In genomic region chr3:16897254-16897926, GRCh38 we compare ENCODE assay signal across 8 cellular contexts. TPM values are rescaled to one million over a fixed set of nuclear protein-coding genes. Genes with fewer than 3 reads are reported as not detected.
A peak's percentile ranks its signal among the peaks of the same experiment; 100 is the strongest.
DNase-seq lines count a peak whose midpoint lies in the region; ATAC-seq and TF ChIP-seq lines count a peak whose summit lies in the region.

No MANE protein-coding gene starts in this region.

- no peaks in the 10 kb centered on the region for H3K27me3 Mint-ChIP-seq in activated CD8-positive, alpha-beta T cell treated with anti-CD3 and anti-CD28 coated beads for 36 hours
- peaks cover 4% of the 10 kb centered on the region for H3K27me3 Mint-ChIP-seq in nephron (ENCODE audit: low read depth)

- H3K36me3 Mint-ChIP-seq in activated CD8-positive, alpha-beta T cell treated with anti-CD3 and anti-CD28 coated beads for 36 hours (ENCODE audit: low read depth), result peaks cover 10% of the 10 kb centered on the region
- H3K36me3 Mint-ChIP-seq in nephron (ENCODE audit: low read depth), result no peaks in the 10 kb centered on the region

- H3K4me3 ChIP-seq in coronary artery (no peak overlapping the region), esophagus squamous epithelium (no peak overlapping the region)

- H3K27ac Mint-ChIP-seq in activated CD8-positive, alpha-beta T cell treated with anti-CD3 and anti-CD28 coated beads for 36 hours, result peak overlapping the region; percentile 86
- peak overlapping the region; percentile 51 to 61 (median 53) for H3K27ac Mint-ChIP-seq in nephron

- intact Hi-C loops in activated CD8-positive, alpha-beta T cell treated with anti-CD3 and anti-CD28 coated beads for 36 hours (cut with micrococcal nuclease), result no loop called here
- intact Hi-C loops in esophagus squamous epithelium (cut with DNase I), result no loop called here

- WGBS in esophagus squamous epithelium, 2 donors, result 63 to 65% methylated on average over 11 of the region's 11 CpGs

- H3K27me3 ChIP-seq in esophagus squamous epithelium, result no peaks in the 10 kb centered on the region

- peak overlapping the region; percentile 63 for H3K4me3 Mint-ChIP-seq in activated CD8-positive, alpha-beta T cell treated with anti-CD3 and anti-CD28 coated beads for 36 hours
- peak overlapping the region in 2 of 3 experiments; percentile 5 to 45 for H3K4me3 Mint-ChIP-seq in nephron

- POLR2A ChIA-PET in activated CD8-positive, alpha-beta T cell treated with anti-CD3 and anti-CD28 coated beads for 36 hours (lab: Charles Lee), result interaction anchor here (0.9 kb wide), 1 partner anchor 20 kb away, joined by 5 read pairs; no protein-coding TSS in a partner anchor

- TF ChIP-seq POLR2A in esophagus squamous epithelium (IDR thresholded peaks at IDR 0.05), result no peak

- CTCF ChIA-PET in activated CD8-positive, alpha-beta T cell treated with anti-CD3 and anti-CD28 coated beads for 36 hours (lab: Charles Lee), result interaction anchor here (1.0 to 1.4 kb wide), 3 partner anchors 10 to 13 kb away, joined by 3 to 7 read pairs (median 4); no protein-coding TSS in a partner anchor

- DNase-seq in COLO668 (lab: John Stamatoyannopoulos, UW; ENCODE audit: unreplicated experiment) (peak; percentile 48), T-helper 9 cell (no peak), coronary artery (ENCODE audit: low spot score) (no peak), esophagus squamous epithelium (lab: John Stamatoyannopoulos, UW) (no peak)
- DNase-seq in activated CD8-positive, alpha-beta T cell treated with anti-CD3 and anti-CD28 coated beads for 36 hours, result peak; percentile 86

- no peaks in the 10 kb centered on the region for H3K4me1 ChIP-seq in esophagus squamous epithelium

- H3K4me1 Mint-ChIP-seq in activated CD8-positive, alpha-beta T cell treated with anti-CD3 and anti-CD28 coated beads for 36 hours (ENCODE audit: low read depth), result peaks cover 85% of the 10 kb centered on the region
- H3K4me1 Mint-ChIP-seq in nephron, result peaks cover 30% of the 10 kb centered on the region

- ATAC-seq in GM19025 (IDR thresholded peaks at IDR 0.05; ENCODE audit: low read depth, unreplicated experiment) (peak; percentile 64), HG03196 (IDR thresholded peaks at IDR 0.05; ENCODE audit: unreplicated experiment) (peak; percentile 53)
- peak; percentile 85 for ATAC-seq in activated CD8-positive, alpha-beta T cell treated with anti-CD3 and anti-CD28 coated beads for 36 hours

- H3K27ac ChIP-seq in coronary artery, result no peak overlapping the region
- H3K27ac ChIP-seq in esophagus squamous epithelium, result no peak overlapping the region

- no peaks in the 10 kb centered on the region for H3K9me3 ChIP-seq in esophagus squamous epithelium

- H3K9me3 Mint-ChIP-seq in activated CD8-positive, alpha-beta T cell treated with anti-CD3 and anti-CD28 coated beads for 36 hours, result peaks cover 2% of the 10 kb centered on the region
- no peaks in the 10 kb centered on the region for H3K9me3 Mint-ChIP-seq in nephron

- TF ChIP-seq CTCF in activated CD8-positive, alpha-beta T cell treated with anti-CD3 and anti-CD28 coated beads for 36 hours (IDR thresholded peaks at IDR 0.05), result no peak
- TF ChIP-seq CTCF in nephron (IDR thresholded peaks at IDR 0.05; ENCODE audit: unreplicated experiment in 3 of 3) (no peak), coronary artery (IDR thresholded peaks at IDR 0.05) (no peak), esophagus squamous epithelium (IDR thresholded peaks at IDR 0.05) (no peak)

- no peaks in the 10 kb centered on the region for H3K36me3 ChIP-seq in esophagus squamous epithelium

RNA-seq across cellular contexts. Expression of gene PLCL2, which starts 12.6 kb away (rescaled TPM):
- total RNA-seq in activated CD8-positive, alpha-beta T cell treated with anti-CD3 and anti-CD28 coated beads for 36 hours, result 10 to 100 TPM; 19.4 to 19.7 TPM
- 1 to 10 TPM in 3 of 4 donors, under 1 TPM in 1; 0.95 to 4.8 (median 2.2) TPM for total RNA-seq in esophagus squamous epithelium

Comparison
In these comparisons a context has a peak if more than half of its experiments do, and no peak if none do; other contexts are left out.
1. DNase-seq: peak in COLO668 (single experiment) and activated CD8-positive, alpha-beta T cell treated with anti-CD3 and anti-CD28 coated beads for 36 hours (single experiment); none in T-helper 9 cell (single experiment), coronary artery (single experiment) and esophagus squamous epithelium (single experiment).
2. Peak in every context shown above with its lines, with median percentiles within 50 percentile points of each other: ATAC-seq.